Comparison of ENCODE assay signal across 22 cellular contexts in the genomic region with DNA sequence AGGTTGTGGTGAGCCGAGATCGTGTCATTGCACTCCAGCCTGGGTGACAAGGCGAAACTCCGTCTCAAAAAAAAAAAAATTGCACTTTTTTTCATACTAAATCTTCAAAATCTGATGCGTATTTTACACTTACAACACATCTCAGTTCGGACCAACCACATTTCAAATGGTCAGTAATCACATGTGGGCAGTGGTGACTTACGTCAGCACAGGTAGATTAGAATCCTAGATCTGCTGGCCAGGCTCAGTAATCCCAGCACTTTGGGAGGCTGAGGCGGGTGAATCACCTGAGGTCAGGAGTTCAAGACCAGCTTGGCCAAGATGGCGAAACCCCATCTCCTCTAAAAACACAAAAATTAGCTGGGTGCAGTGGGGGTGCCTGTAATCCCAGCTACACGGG. TPM values are rescaled to one million over a fixed set of nuclear protein-coding genes. Genes with fewer than 3 reads are reported as not detected.
"Had no signal": no experiment of that assay in that cellular context is flagged by ENCODE, and none has a peak within 500 bp of the region (broad histone marks: within the 10 kb centered on the region; RNA-seq: fewer than 3 reads in every experiment).

No MANE protein-coding gene starts in this region.

- H3K9me3 ChIP-seq: gastrocnemius medialis, left lung, psoas muscle, tibial artery, uterus had no signal

- DNase-seq: activated CD4-positive, alpha-beta T cell treated with anti-CD3 and anti-CD28 coated beads, Interleukin-2, amount 50 U/mL, for 1 hour; activated gamma-delta T cell; activated T-cell treated with anti-CD3 and anti-CD28 coated beads, Interleukin-2, amount 50 U/mL, for 72 hours; amniotic stem cell; effector CD8-positive, alpha-beta T cell; gastrocnemius medialis; head of caudate nucleus; kidney; left lung; midbrain; psoas muscle; stimulated activated CD4-positive, alpha-beta T cell treated with anti-CD3 and anti-CD28 coated beads, Interleukin-2, amount 100 ng/mL, for 24 hours; stimulated activated naive CD8-positive, alpha-beta T cell treated with anti-CD3 and anti-CD28 coated beads, Interleukin-15, Interleukin-2, amounts not matched to agents 100 U/mL and 50 U/mL, for 24 hours; substantia nigra; tibial artery; uterus had no signal

- H3K27ac ChIP-seq: gastrocnemius medialis, left lung, psoas muscle, tibial artery, uterus had no signal

- H3K27ac Mint-ChIP-seq: activated naive CD8-positive, alpha-beta T cell; activated T-cell treated with anti-CD3 and anti-CD28 coated beads, Interleukin-2, amount 50 U/mL, for 72 hours; dendritic cell treated with granulocyte-macrophage colony-stimulating factor and Interleukin-4, amounts not matched to agents 40 ng/mL and 50 ng/mL, for 4 days had no signal

- H3K27me3 ChIP-seq: gastrocnemius medialis, left lung, tibial artery, uterus had no signal

- H3K9me3 Mint-ChIP-seq: activated T-cell treated with anti-CD3 and anti-CD28 coated beads, Interleukin-2, amount 50 U/mL, for 72 hours; dendritic cell treated with granulocyte-macrophage colony-stimulating factor and Interleukin-4, amounts not matched to agents 40 ng/mL and 50 ng/mL, for 4 days had no signal

- FAIRE-seq: kidney had no signal

- H3K36me3 ChIP-seq: uterus had no signal

- ATAC-seq: activated T-cell treated with anti-CD3 and anti-CD28 coated beads, Interleukin-2, amount 50 U/mL, for 72 hours; esophagus mucosa; gastrocnemius medialis; left lung; psoas muscle; right cardiac atrium; stimulated activated naive CD8-positive, alpha-beta T cell treated with anti-CD3 and anti-CD28 coated beads, Interleukin-15, Interleukin-2, amounts not matched to agents 100 U/mL and 50 U/mL, for 24 hours had no signal

- H3K4me3 Mint-ChIP-seq: dendritic cell treated with granulocyte-macrophage colony-stimulating factor and Interleukin-4, amounts not matched to agents 40 ng/mL and 50 ng/mL, for 4 days had no signal

- H3K27me3 Mint-ChIP-seq: activated naive CD8-positive, alpha-beta T cell; dendritic cell treated with granulocyte-macrophage colony-stimulating factor and Interleukin-4, amounts not matched to agents 40 ng/mL and 50 ng/mL, for 4 days had no signal

- H3K4me3 ChIP-seq: gastrocnemius medialis, left lung, psoas muscle, tibial artery, uterus had no signal

RNA-seq across cellular contexts. Expression of gene SYCE2, which starts 16.0 kb away (rescaled TPM):
- total RNA-seq: gastrocnemius medialis, kidney, osteocyte, psoas muscle, skeletal muscle tissue had no signal
